ENCODE assay signal across 1 cellular context in genomic region chr12:99809921-99810320, GRCh38.
TF ChIP-seq lines count a peak whose summit lies in the region.

No MANE protein-coding gene starts in this region.

TF ChIP-seq in HepG2, 621 proteins besides CTCF, POLR2A, EP300 and RAD21 (continued from another document):
- TF ChIP-seq ARID3A (IDR thresholded peaks at IDR 0.05; ENCODE audit: low read depth, low read length) = 0 out of 2 replicates have a peak, but pooled peaks have one; percentile 10
- TF ChIP-seq NFAT5 (CRISPR knock-in tag; IDR thresholded peaks at IDR 0.05) = no peak
- no peak for TF ChIP-seq SOX13 (IDR thresholded peaks at IDR 0.05)
- peak in 1 of 2 experiments; percentile 42; a peak in 1 of 4 replicates for TF ChIP-seq SOX13 (CRISPR knock-in tag; conservative IDR thresholded peaks at IDR 0.05 in 1 of 2, IDR thresholded peaks at IDR 0.05 in 1 of 2)
